ENCODE assay signal across 1 cellular context in the genomic region with DNA sequence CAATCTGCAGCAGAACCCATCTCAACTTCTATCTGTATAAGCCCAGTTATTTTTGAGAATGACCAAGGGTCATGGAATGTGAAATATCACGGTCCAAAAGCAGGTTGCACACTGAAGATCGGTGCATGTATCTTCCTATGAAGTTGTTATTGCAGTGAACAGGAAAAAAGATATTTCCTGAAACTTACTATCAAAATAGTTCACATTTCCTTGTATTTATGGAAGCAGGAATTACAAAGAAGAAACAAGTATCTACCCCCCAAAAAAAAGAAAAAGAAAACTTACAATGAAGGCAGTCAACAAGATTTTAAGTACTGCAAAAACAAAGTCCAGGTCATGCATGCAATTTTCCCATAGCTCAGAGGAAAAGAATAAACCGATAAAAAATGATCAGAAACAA.
TF ChIP-seq lines count a peak whose summit lies in the region.

No MANE protein-coding gene starts in this region.

TF ChIP-seq in HepG2, 621 proteins besides CTCF, POLR2A, EP300 and RAD21 (continued from another document):
- TF ChIP-seq, protein P1, sequence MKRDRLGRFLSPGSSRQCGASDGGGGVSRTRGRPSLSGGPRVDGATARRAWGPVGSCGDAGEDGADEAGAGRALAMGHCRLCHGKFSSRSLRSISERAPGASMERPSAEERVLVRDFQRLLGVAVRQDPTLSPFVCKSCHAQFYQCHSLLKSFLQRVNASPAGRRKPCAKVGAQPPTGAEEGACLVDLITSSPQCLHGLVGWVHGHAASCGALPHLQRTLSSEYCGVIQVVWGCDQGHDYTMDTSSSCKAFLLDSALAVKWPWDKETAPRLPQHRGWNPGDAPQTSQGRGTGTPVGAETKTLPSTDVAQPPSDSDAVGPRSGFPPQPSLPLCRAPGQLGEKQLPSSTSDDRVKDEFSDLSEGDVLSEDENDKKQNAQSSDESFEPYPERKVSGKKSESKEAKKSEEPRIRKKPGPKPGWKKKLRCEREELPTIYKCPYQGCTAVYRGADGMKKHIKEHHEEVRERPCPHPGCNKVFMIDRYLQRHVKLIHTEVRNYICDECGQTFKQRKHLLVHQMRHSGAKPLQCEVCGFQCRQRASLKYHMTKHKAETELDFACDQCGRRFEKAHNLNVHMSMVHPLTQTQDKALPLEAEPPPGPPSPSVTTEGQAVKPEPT (CRISPR knock-in tag; IDR thresholded peaks at IDR 0.05; ENCODE audit: low read depth), result no peak
- no peak for TF ChIP-seq ZNF878 (CRISPR knock-in tag; IDR thresholded peaks at IDR 0.05)
